In genomic region chr5:14663734-14664269, GRCh38 we compare ENCODE assay signal across 8 cellular contexts. TPM values are rescaled to one million over a fixed set of nuclear protein-coding genes. Genes with fewer than 3 reads are reported as not detected.
DNase-seq lines count a peak whose midpoint lies in the region; ATAC-seq and TF ChIP-seq lines count a peak whose summit lies in the region.

No MANE protein-coding gene starts in this region.

- TSS peak; percentile 92 for BruUV-seq in Panc1 (replicated peaks; lab: Mats Ljungman, UMichigan)

- no peak for DNase-seq in AG09309 (ENCODE audit: low read depth)
- DNase-seq in Panc1 (ENCODE audit: low read depth, low spot score): no peak
- DNase-seq in GDM1 (lab: John Stamatoyannopoulos, UW): no peak

- TF ChIP-seq CTCF in AG09309 (IDR thresholded peaks at IDR 0.05; ENCODE audit: control insufficient read depth, insufficient read depth, low read depth, low read length, missing control alignments) (no peak), Panc1 (IDR thresholded peaks at IDR 0.05) (no peak)

- in situ Hi-C loops in Panc1 (cut with HindIII; ENCODE audit: low pct_unique_long_range_greater_than_20kb, low sequenced_read_pairs): no loop called here

- H3K9me3 ChIP-seq in Panc1 (ENCODE audit: control insufficient read depth, insufficient read depth, low read depth, low read length) (no peaks in the 10 kb centered on the region), duodenal mucosa (ENCODE audit: control insufficient read depth in 1 of 2, low read length in 2 of 2) (no peaks in the 10 kb centered on the region), mucosa of rectum (ENCODE audit: control insufficient read depth in 2 of 2, low read length in 2 of 2) (no peaks in the 10 kb centered on the region)

- POLR2A ChIA-PET in Panc1 (lab: Charles Lee): no interaction called here

- H3K4me1 ChIP-seq in Panc1 (ENCODE audit: control insufficient read depth, insufficient read depth, low read length) (peaks cover 18% of the 10 kb centered on the region), duodenal mucosa (ENCODE audit: control insufficient read depth in 1 of 2, insufficient read depth in 2 of 2, low read length in 2 of 2) (peaks cover 37 to 41% of the 10 kb centered on the region in 2 donors), mucosa of rectum (ENCODE audit: control insufficient read depth in 2 of 2, insufficient read depth in 2 of 2, low read length in 2 of 2) (peaks cover 23 to 27% of the 10 kb centered on the region in 2 donors)

- peak overlapping the region; percentile 60 for H3K4me3 ChIP-seq in AG09309 (ENCODE audit: control insufficient read depth, low read depth, low read length)
- H3K4me3 ChIP-seq in Panc1 (ENCODE audit: low read depth in 2 of 2, low read length in 2 of 2): peak overlapping the region; percentile 68 to 95
- peak overlapping the region; percentile 75 to 87 for H3K4me3 ChIP-seq in duodenal mucosa (ENCODE audit: low read depth in 1 of 2, low read length in 2 of 2)
- H3K4me3 ChIP-seq in mucosa of rectum (ENCODE audit: low read length in 2 of 2): peak overlapping the region; percentile 89 to 93

- intact Hi-C loops in Panc1 (cut with micrococcal nuclease; ENCODE audit: unreplicated experiment): no loop called here

- ATAC-seq in GM18508 (IDR thresholded peaks at IDR 0.05; ENCODE audit: insufficient read depth, unreplicated experiment) (peak; percentile 23), HG03280 (IDR thresholded peaks at IDR 0.05; ENCODE audit: unreplicated experiment) (peak; percentile 8), Panc1 (peak; percentile 44; the same call in 1 of the 2 replicates), HG02970 (IDR thresholded peaks at IDR 0.05; ENCODE audit: low FRiP score, unreplicated experiment) (no peak)

- H3K36me3 ChIP-seq in Panc1 (ENCODE audit: control insufficient read depth, insufficient read depth, low read length) (no peaks in the 10 kb centered on the region), duodenal mucosa (ENCODE audit: control insufficient read depth in 1 of 2, insufficient read depth in 2 of 2, low read length in 2 of 2) (peaks cover 0 to 5% of the 10 kb centered on the region in 2 donors), mucosa of rectum (ENCODE audit: control insufficient read depth in 2 of 2, insufficient read depth in 2 of 2, low read length in 2 of 2) (peaks cover 0 to 4% of the 10 kb centered on the region in 2 donors)

- H3K27me3 ChIP-seq in Panc1 (ENCODE audit: control insufficient read depth, insufficient read depth, low read length) (no peaks in the 10 kb centered on the region), duodenal mucosa (ENCODE audit: control insufficient read depth in 1 of 2, insufficient read depth in 2 of 2, low read length in 2 of 2) (no peaks in the 10 kb centered on the region), mucosa of rectum (ENCODE audit: control insufficient read depth in 2 of 2, insufficient read depth in 2 of 2, low read length in 2 of 2) (no peaks in the 10 kb centered on the region)

- peak overlapping the region; percentile 87 to 90 for H3K9ac ChIP-seq in duodenal mucosa (ENCODE audit: low read depth in 1 of 2, low read length in 2 of 2)
- H3K9ac ChIP-seq in mucosa of rectum (ENCODE audit: low read depth in 1 of 2, low read length in 2 of 2): peak overlapping the region; percentile 87 to 91

- H3K27ac ChIP-seq in Panc1 (ENCODE audit: low read length): peak overlapping the region; percentile 85
- peak overlapping the region; percentile 92 for H3K27ac ChIP-seq in duodenal mucosa (ENCODE audit: low read depth, low read length)
- H3K27ac ChIP-seq in mucosa of rectum (ENCODE audit: low read depth in 2 of 2, low read length in 2 of 2): peak overlapping the region; percentile 94 to 95

- CTCF ChIA-PET in Panc1 (lab: Charles Lee): no interaction called here

RNA-seq across cellular contexts. Expression of gene OTULIN, which starts 0.7 kb away (rescaled TPM):
- total RNA-seq in Panc1 (2021; ENCODE audit: unreplicated experiment): 40.1 TPM
- polyA plus RNA-seq in Panc1 (2012; ENCODE audit: insufficient read length): 19.5 TPM
